In the genomic region with DNA sequence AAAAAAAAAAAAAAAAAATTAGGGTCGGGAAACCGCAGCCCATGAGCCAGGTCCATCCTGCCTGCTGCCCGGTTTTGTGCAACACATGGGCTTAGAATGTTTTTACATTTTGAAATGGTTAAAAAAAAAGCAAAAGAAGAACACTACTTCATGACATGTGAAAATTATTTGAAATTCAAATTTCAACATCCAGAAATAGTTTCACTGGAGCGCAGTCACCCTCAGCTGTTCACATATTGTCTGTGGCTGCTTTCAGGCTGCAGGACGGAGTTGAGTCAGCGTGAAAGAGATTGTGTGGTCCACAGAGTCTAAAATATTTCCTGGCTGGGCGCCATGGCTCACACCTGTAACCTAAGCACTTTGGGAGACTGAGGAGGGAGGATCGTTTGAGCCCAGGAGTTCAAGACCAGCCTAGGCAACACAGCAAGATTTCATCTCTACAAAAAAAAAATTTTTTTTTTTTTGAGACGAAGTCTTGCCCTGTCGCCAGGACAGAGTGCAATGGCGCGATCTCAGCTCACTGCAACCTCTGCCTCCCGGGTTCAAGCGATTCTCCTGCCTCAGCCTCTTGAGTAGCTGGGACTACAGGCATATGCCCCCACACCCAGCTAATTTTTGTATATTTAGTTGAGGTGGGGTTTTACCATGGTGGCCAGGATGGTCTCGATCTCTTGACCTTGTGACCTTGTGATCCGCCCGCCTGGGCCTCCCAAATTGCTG, we compare ENCODE assay signal across 8 cellular contexts.
A peak's percentile ranks its signal among the peaks of the same experiment; 100 is the strongest.
DNase-seq lines count a peak whose midpoint lies in the region; ATAC-seq, FAIRE-seq and TF ChIP-seq lines count a peak whose summit lies in the region.

No MANE protein-coding gene starts in this region.

- peak; percentile 97 for FAIRE-seq in GM12892 (lab: Jason Lieb, UNC)

- H3K9ac ChIP-seq in fibroblast of lung (ENCODE audit: insufficient read depth, low read length), result no peak overlapping the region

- no peak overlapping the region for H3K27ac ChIP-seq in fibroblast of lung (ENCODE audit: insufficient read depth, low read length)

- H3K4me2 ChIP-seq in fibroblast of lung (ENCODE audit: extremely low read depth, insufficient read depth, low read length), result no peak overlapping the region

- no peaks in the 10 kb centered on the region for H4K20me1 ChIP-seq in fibroblast of lung (ENCODE audit: control insufficient read depth, extremely low read depth, insufficient read depth, low read length)

- no peaks in the 10 kb centered on the region for H3K36me3 ChIP-seq in fibroblast of lung (ENCODE audit: control insufficient read depth, insufficient read depth, low read length)

- DNase-seq in GM12892 (ENCODE audit: insufficient read length) (peak; percentile 42), GM20000 (ENCODE audit: low spot score) (peak; percentile 72), fibroblast of lung (ENCODE audit: low read depth in 2 of 2) (peak; percentile 15 to 50), glutamatergic neuron (no peak), left cardiac atrium (no peak), HEK293T (ENCODE audit: extremely low spot score) (no peak)
- DNase-seq in stimulated activated CD4-positive, alpha-beta T cell treated with anti-CD3 and anti-CD28 coated beads, Interleukin-4, amount 100 ng/mL, for 24 hours, result no peak

- H3K4me1 Mint-ChIP-seq in glutamatergic neuron (ENCODE audit: low read depth, unreplicated experiment), result peaks cover 5% of the 10 kb centered on the region

- H3K27me3 ChIP-seq in fibroblast of lung (ENCODE audit: control insufficient read depth, insufficient read depth, low read length), result peaks cover 9% of the 10 kb centered on the region

- H2AFZ ChIP-seq in fibroblast of lung (ENCODE audit: low read length), result no peak overlapping the region

- no peaks in the 10 kb centered on the region for H3K9me3 ChIP-seq in fibroblast of lung (ENCODE audit: control insufficient read depth, insufficient read depth, low read depth, low read length)

- intact Hi-C loops in left cardiac atrium (cut with DNase I), result no loop called here

- TF ChIP-seq CTCF in GM20000 (IDR thresholded peaks at IDR 0.05; ENCODE audit: extremely low read depth, missing control alignments) (no peak), fibroblast of lung (conservative IDR thresholded peaks at IDR 0.05 in 1 of 2, IDR thresholded peaks at IDR 0.05 in 1 of 2; ENCODE audit: low read depth in 1 of 2, low read length in 2 of 2) (no peak), glutamatergic neuron (IDR thresholded peaks at IDR 0.05; ENCODE audit: partially characterized antibody, unreplicated experiment) (no peak)

- H3K4me1 ChIP-seq in fibroblast of lung (ENCODE audit: control insufficient read depth, extremely low read depth, insufficient read depth, low read length), result no peaks in the 10 kb centered on the region

- POLR2A ChIA-PET in HEK293T (lab: Yijun Ruan, JAX), result no interaction called here

- CTCF ChIA-PET in HEK293T (lab: Yijun Ruan, JAX), result no interaction called here

- peaks cover 2% of the 10 kb centered on the region for H3K27me3 Mint-ChIP-seq in glutamatergic neuron (ENCODE audit: unreplicated experiment)

- no peak overlapping the region for H3K27ac Mint-ChIP-seq in glutamatergic neuron (ENCODE audit: unreplicated experiment)

- no peak for TF ChIP-seq POLR2A in GM12892 (IDR thresholded peaks at IDR 0.05; ENCODE audit: low read depth, low read length)

- H3K4me3 Mint-ChIP-seq in glutamatergic neuron (ENCODE audit: unreplicated experiment), result no peak overlapping the region

- no peak overlapping the region for H3K4me3 ChIP-seq in fibroblast of lung (replicated peaks in 1 of 4; ENCODE audit: control extremely low read depth in 1 of 4, insufficient read depth in 1 of 4, low read depth in 3 of 4, low read length in 4 of 4)

- peaks cover 1% of the 10 kb centered on the region for H3K9me3 Mint-ChIP-seq in glutamatergic neuron (ENCODE audit: unreplicated experiment)

- no peaks in the 10 kb centered on the region for H3K36me3 Mint-ChIP-seq in glutamatergic neuron (ENCODE audit: unreplicated experiment)

- no peaks in the 10 kb centered on the region for H3K79me2 ChIP-seq in fibroblast of lung (ENCODE audit: control insufficient read depth, insufficient read depth, low read length)

- ATAC-seq in HG03460 (IDR thresholded peaks at IDR 0.05; ENCODE audit: unreplicated experiment) (peak; percentile 86), left cardiac atrium (no peak)

TF ChIP-seq in HEK293T, 16 proteins besides CTCF, POLR2A, EP300 and RAD21:
- no peak for TF ChIP-seq SUZ12 (IDR thresholded peaks at IDR 0.05)
- no peak for TF ChIP-seq NFRKB (IDR thresholded peaks at IDR 0.05)
- TF ChIP-seq ARNT (IDR thresholded peaks at IDR 0.05), result no peak
- TF ChIP-seq CTBP1 (IDR thresholded peaks at IDR 0.05; ENCODE audit: borderline replicate concordance), result no peak
- no peak for TF ChIP-seq FOXK2 (IDR thresholded peaks at IDR 0.05)
- no peak for TF ChIP-seq TARDBP (IDR thresholded peaks at IDR 0.05)
- no peak for TF ChIP-seq FOXM1 (IDR thresholded peaks at IDR 0.05; ENCODE audit: borderline replicate concordance)
- no peak for TF ChIP-seq ZNF384 (IDR thresholded peaks at IDR 0.05)
- no peak for TF ChIP-seq HDGF (IDR thresholded peaks at IDR 0.05; ENCODE audit: borderline replicate concordance)
- no peak for TF ChIP-seq L3MBTL2 (conservative IDR thresholded peaks at IDR 0.05)
- TF ChIP-seq BHLHE40 (IDR thresholded peaks at IDR 0.05; ENCODE audit: borderline replicate concordance), result no peak
- TF ChIP-seq PKNOX1 (IDR thresholded peaks at IDR 0.05), result no peak
- TF ChIP-seq FOXA1 (IDR thresholded peaks at IDR 0.05), result no peak
- TF ChIP-seq LEF1 (IDR thresholded peaks at IDR 0.05; ENCODE audit: borderline replicate concordance), result no peak
- TF ChIP-seq SP1 (IDR thresholded peaks at IDR 0.05), result no peak
- TF ChIP-seq ELF4 (IDR thresholded peaks at IDR 0.05), result no peak

Comparison
In these comparisons a context has a peak if more than half of its experiments do, and no peak if none do; other contexts are left out.
1. DNase-seq: peak in GM12892 (single experiment), GM20000 (single experiment) and fibroblast of lung (2 of 2); none in glutamatergic neuron (single experiment), left cardiac atrium (single experiment), stimulated activated CD4-positive, alpha-beta T cell treated with anti-CD3 and anti-CD28 coated beads, Interleukin-4, amount 100 ng/mL, for 24 hours (single experiment) and HEK293T (single experiment).